24 cellular contexts compared by ENCODE assay signal in the genomic region with DNA sequence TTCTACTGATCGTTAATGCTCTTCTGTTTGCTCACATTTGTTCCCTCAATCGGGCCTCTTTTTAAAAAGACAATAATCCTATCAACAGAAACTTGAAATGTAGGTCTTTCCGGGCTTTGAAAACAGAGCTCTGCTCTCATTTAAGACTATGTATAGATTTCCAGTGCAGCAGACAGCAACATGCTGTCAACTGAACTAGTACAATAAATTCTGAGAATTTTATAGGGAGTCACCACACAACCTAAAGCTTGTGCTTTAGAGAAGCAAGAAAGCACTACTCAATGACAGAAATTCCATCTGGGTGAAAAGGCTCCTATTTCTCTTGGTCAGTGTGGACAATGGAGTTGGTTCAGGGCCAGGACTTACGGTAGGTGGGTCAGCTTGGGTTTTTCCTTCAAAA.
"Had no signal": no experiment of that assay in that cellular context is flagged by ENCODE, and none has a peak within 500 bp of the region (broad histone marks: within the 10 kb centered on the region; RNA-seq: fewer than 3 reads in every experiment).

No MANE protein-coding gene starts in this region.

- H3K9ac ChIP-seq: KMS-11 had no signal

- ATAC-seq: activated CD8-positive, alpha-beta T cell treated with anti-CD3 and anti-CD28 coated beads, Interleukin-2, amount 10 ng/mL, durations not matched to agents 7 days and 5 days; WTC11 had no signal

- H3K36me3 Mint-ChIP-seq: activated naive CD4-positive, alpha-beta T cell treated with anti-CD3 and anti-CD28 coated beads, Interleukin-2, amount 50 U/mL, for 24 hours; WTC11 had no signal

- H3K4me1 Mint-ChIP-seq: activated naive CD4-positive, alpha-beta T cell treated with anti-CD3 and anti-CD28 coated beads, Interleukin-2, amount 50 U/mL, for 24 hours had no signal

- H3K4me3 Mint-ChIP-seq: activated CD8-positive, alpha-beta T cell treated with anti-CD3 and anti-CD28 coated beads, Interleukin-2, amount 10 ng/mL, durations not matched to agents 7 days and 5 days; activated naive CD4-positive, alpha-beta T cell treated with anti-CD3 and anti-CD28 coated beads, Interleukin-2, amount 50 U/mL, for 24 hours; activated T-cell treated with anti-CD3 and anti-CD28 coated beads, Interleukin-2, amount 50 U/mL, for 24 hours; activated T-helper 1 cell treated with anti-CD3 and anti-CD28 coated beads, Interleukin-12 subunit alpha, Interleukin-12 subunit beta, Interleukin-2, Interleukin-4 antibody, amounts not matched to agents 30 ng/mL and 10 ng/mL and 1 ng/mL, durations not matched to agents 14 hours and 24 hours and 36 hours; T-helper 1 cell treated with Interleukin-12 subunit alpha and Interleukin-12 subunit beta and Interleukin-4 antibody, amounts not matched to agents 30 μg/mL and 1 μg/mL, for 36 hours; WTC11 had no signal

- H3K9me3 Mint-ChIP-seq: activated T-helper 1 cell treated with anti-CD3 and anti-CD28 coated beads, Interleukin-12 subunit alpha, Interleukin-12 subunit beta, Interleukin-2, Interleukin-4 antibody, amounts not matched to agents 30 ng/mL and 10 ng/mL and 1 ng/mL, durations not matched to agents 14 hours and 24 hours and 36 hours; WTC11 had no signal

- H3K4me3 ChIP-seq: PC-9 had no signal

- H3K27ac Mint-ChIP-seq: activated CD8-positive, alpha-beta T cell treated with anti-CD3 and anti-CD28 coated beads, Interleukin-2, amount 10 ng/mL, durations not matched to agents 7 days and 5 days; activated naive CD4-positive, alpha-beta T cell treated with anti-CD3 and anti-CD28 coated beads, Interleukin-2, amount 50 U/mL, for 24 hours; activated T-cell treated with anti-CD3 and anti-CD28 coated beads, Interleukin-2, amount 50 U/mL, for 24 hours; activated T-helper 1 cell treated with anti-CD3 and anti-CD28 coated beads, Interleukin-12 subunit alpha, Interleukin-12 subunit beta, Interleukin-2, Interleukin-4 antibody, amounts not matched to agents 30 ng/mL and 10 ng/mL and 1 ng/mL, durations not matched to agents 14 hours and 24 hours and 36 hours; T-helper 1 cell treated with Interleukin-12 subunit alpha and Interleukin-12 subunit beta and Interleukin-4 antibody, amounts not matched to agents 30 μg/mL and 1 μg/mL, for 36 hours; WTC11 had no signal

- DNase-seq: activated CD4-positive, alpha-beta T cell treated with anti-CD3 and anti-CD28 coated beads for 48 hours; activated CD4-positive, alpha-beta T cell treated with anti-CD3 and anti-CD28 coated beads, Interleukin-2, amount 50 U/mL, for 4 hours; activated CD4-positive, CD25-positive, alpha-beta regulatory T cell treated with anti-CD3 and anti-CD28 coated beads, Interleukin-2, amount 50 U/mL, for 72 hours; activated CD8-positive, alpha-beta T cell treated with anti-CD3 and anti-CD28 coated beads, Interleukin-2, amount 10 ng/mL, durations not matched to agents 7 days and 5 days; activated effector memory CD4-positive, alpha-beta T cell treated with Interleukin-2 at 50 U/mL for 16 hours; activated naive CD4-positive, alpha-beta T cell; activated T-cell treated with anti-CD3 and anti-CD28 coated beads, Interleukin-2, amount 50 U/mL, for 24 hours; aorta; central memory CD4-positive, alpha-beta T cell; MV-4-11; NCI-H1092 treated with DMSO at 0.1 percent for 48 hours; NCI-H1417 treated with DMSO at 0.1 percent for 48 hours; NCI-H1694; NCI-H2029; NCI-H2227 treated with DMSO at 0.1 percent for 48 hours; NCI-H446 treated with DMSO at 0.1 percent for 48 hours; NCI-H524 treated with DMSO at 0.1 percent for 48 hours; PC-9; SHP77 treated with DMSO at 0.1 percent for 48 hours had no signal

- H3K27me3 Mint-ChIP-seq: activated naive CD4-positive, alpha-beta T cell treated with anti-CD3 and anti-CD28 coated beads, Interleukin-2, amount 50 U/mL, for 24 hours; activated T-cell treated with anti-CD3 and anti-CD28 coated beads, Interleukin-2, amount 50 U/mL, for 24 hours had no signal
